ENCODE assay signal across 9 cellular contexts in the genomic region with DNA sequence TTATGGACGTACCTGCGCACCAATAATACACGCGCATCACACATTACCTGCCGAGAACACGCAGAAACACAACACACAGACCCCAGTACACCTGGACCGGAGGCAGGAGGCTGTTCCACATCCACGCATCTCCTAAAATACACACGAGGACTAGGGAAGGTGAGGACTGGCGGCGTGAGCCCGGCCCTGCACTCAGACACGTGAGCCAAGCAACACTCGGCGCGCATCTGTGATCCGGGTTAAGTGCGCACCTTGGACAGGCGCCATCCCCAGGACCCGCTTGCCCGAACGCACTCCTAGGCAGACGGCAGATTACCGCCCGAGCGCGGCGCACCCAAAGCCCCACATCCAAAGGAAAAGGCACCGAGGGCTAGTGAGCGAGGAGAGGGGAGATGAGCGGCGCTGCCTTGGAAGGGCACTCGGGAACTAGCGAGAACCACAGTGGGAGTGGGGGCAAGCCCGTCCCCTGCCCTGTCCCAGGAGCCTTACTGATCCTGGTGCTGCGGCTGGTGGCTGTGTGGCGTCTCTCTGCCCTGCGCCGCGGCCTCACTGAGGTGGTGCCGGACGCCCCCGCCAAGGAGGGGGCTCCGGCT. TPM values are rescaled to one million over a fixed set of nuclear protein-coding genes. Genes with fewer than 3 reads are reported as not detected.
A peak's percentile ranks its signal among the peaks of the same experiment; 100 is the strongest.
DNase-seq lines count a peak whose midpoint lies in the region; ATAC-seq and TF ChIP-seq lines count a peak whose summit lies in the region.
"Had no signal": no experiment of that assay in that cellular context is flagged by ENCODE, and none has a peak within 500 bp of the region (broad histone marks: within the 10 kb centered on the region; RNA-seq: fewer than 3 reads in every experiment).

No MANE protein-coding gene starts in this region.

- 7 to 10% methylated on average over 25 to 44 of the region's 44 CpGs for WGBS in endodermal cell (ENCODE audit: insufficient coverage in 1 of 2, insufficient read length in 1 of 2), 2 experiments
- WGBS in transverse colon (ENCODE audit: low coverage in 1 of 2), 2 donors: 4% methylated on average over 41 of the region's 44 CpGs; no CpG with 5 or more reads in 1 of the 2 donors

- H3K9me3 ChIP-seq in endodermal cell (ENCODE audit: control insufficient read depth, low read length) (peaks cover 7% of the 10 kb centered on the region), mucosa of rectum (ENCODE audit: control insufficient read depth in 2 of 2, low read length in 2 of 2) (no peaks in the 10 kb centered on the region), transverse colon (no peaks in the 10 kb centered on the region)

- H3K36me3 Mint-ChIP-seq in endodermal cell (ENCODE audit: low read depth): no peaks in the 10 kb centered on the region

- H3K27ac Mint-ChIP-seq in endodermal cell: peak overlapping the region; percentile 6

- DNase-seq in ACHN (peak; percentile 52), endodermal cell (peak; percentile 90), transverse colon (peak; percentile 52), pons (ENCODE audit: low spot score) (no peak)

- intact Hi-C loops in transverse colon (cut with DNase I; ENCODE audit: low total_unique reads): no loop called here

- ATAC-seq in GM18508 (IDR thresholded peaks at IDR 0.05; ENCODE audit: insufficient read depth, unreplicated experiment) (peak; percentile 15), HG03439 (IDR thresholded peaks at IDR 0.05; ENCODE audit: unreplicated experiment) (peak; percentile 30)

- peaks cover 68% of the 10 kb centered on the region for H3K27me3 Mint-ChIP-seq in endodermal cell (ENCODE audit: insufficient read depth)

- TF ChIP-seq CTCF in VCaP (conservative IDR thresholded peaks at IDR 0.05) (no peak), endodermal cell (conservative IDR thresholded peaks at IDR 0.05) (no peak), transverse colon (IDR thresholded peaks at IDR 0.05) (no peak)

- H3K27me3 ChIP-seq in endodermal cell (ENCODE audit: control insufficient read depth, insufficient read depth, low read length, poor library complexity, severe bottlenecking) (peaks cover 66% of the 10 kb centered on the region), mucosa of rectum (ENCODE audit: control insufficient read depth in 2 of 2, insufficient read depth in 2 of 2, low read length in 2 of 2) (peaks cover 0 to 2% of the 10 kb centered on the region in 2 donors), transverse colon (peaks cover 37% of the 10 kb centered on the region)

- H3K36me3 ChIP-seq in endodermal cell (ENCODE audit: control insufficient read depth, insufficient read depth, low read length) (no peaks in the 10 kb centered on the region), mucosa of rectum (ENCODE audit: control insufficient read depth in 2 of 2, insufficient read depth in 2 of 2, low read length in 2 of 2) (no peaks in the 10 kb centered on the region), transverse colon (no peaks in the 10 kb centered on the region)

- in situ Hi-C loops in ACHN (cut with HindIII; ENCODE audit: low pct_ligation_motif_present, low pct_unique_long_range_greater_than_20kb, low sequenced_read_pairs): no loop called here
- in situ Hi-C loops in transverse colon (cut with MboI; ENCODE audit: low pct_ligation_motif_present in 1 of 4, low pct_unique_long_range_greater_than_20kb in 1 of 4, low sequenced_read_pairs in 3 of 4): no loop called here

- no peaks in the 10 kb centered on the region for H3K4me1 Mint-ChIP-seq in endodermal cell

- no peak overlapping the region for H3K9ac ChIP-seq in endodermal cell (ENCODE audit: extremely low read depth, low read length, poor library complexity, severe bottlenecking)
- H3K9ac ChIP-seq in mucosa of rectum (ENCODE audit: low read depth in 1 of 2, low read length in 2 of 2): peak overlapping the region; percentile 32 to 42

- TF ChIP-seq EP300 in transverse colon (IDR thresholded peaks at IDR 0.05; ENCODE audit: low read depth): no peak

- H3K27ac ChIP-seq in VCaP (peak overlapping the region; percentile 84), endodermal cell (ENCODE audit: low read depth, low read length) (no peak overlapping the region), mucosa of rectum (ENCODE audit: low read depth in 2 of 2, low read length in 2 of 2) (no peak overlapping the region), transverse colon (peak overlapping the region in 3 of 4 donors; percentile 32 to 56 (median 45))

- H3K9me3 Mint-ChIP-seq in endodermal cell: peaks cover 12% of the 10 kb centered on the region

- H3K4me3 Mint-ChIP-seq in endodermal cell: peak overlapping the region; percentile 65

- H3K4me1 ChIP-seq in endodermal cell (ENCODE audit: control insufficient read depth, insufficient read depth, low read length) (no peaks in the 10 kb centered on the region), mucosa of rectum (ENCODE audit: control insufficient read depth in 2 of 2, insufficient read depth in 2 of 2, low read length in 2 of 2) (peaks cover 7 to 14% of the 10 kb centered on the region in 2 donors), transverse colon (peaks cover 0 to 18% (median 16%) of the 10 kb centered on the region in 4 donors)

- peak overlapping the region; percentile 78 for H3K4me3 ChIP-seq in endodermal cell (ENCODE audit: low read length)
- H3K4me3 ChIP-seq in mucosa of rectum (ENCODE audit: low read length in 2 of 2): peak overlapping the region; percentile 69 to 72
- H3K4me3 ChIP-seq in transverse colon: peak overlapping the region; percentile 43 to 76 (median 61)

- TF ChIP-seq POLR2A in transverse colon (IDR thresholded peaks at IDR 0.05): no peak

RNA-seq across cellular contexts. Expression of a gene that starts 0.4 kb away (rescaled TPM):
- total RNA-seq in endodermal cell (1 to 10 TPM; 1.5 to 2.7 TPM), transverse colon (under 1 TPM in 2 of 4 donors, not detected in 2; 0.41 to 0.95 TPM)
- polyA plus RNA-seq in endodermal cell (2013, experiment 1 of 2): 1.2 TPM
- polyA plus RNA-seq in endodermal cell (2013, experiment 2 of 2): 0.95 TPM

RNA-seq across cellular contexts. Expression of a gene that starts 19.2 kb away (rescaled TPM):
- 1 to 10 TPM; 2.9 to 3.8 TPM for total RNA-seq in endodermal cell
- polyA plus RNA-seq in endodermal cell (2013, experiment 1 of 2): 1.5 TPM
- 1.4 TPM for polyA plus RNA-seq in endodermal cell (2013, experiment 2 of 2)
- total RNA-seq in transverse colon: 10 to 100 TPM in 1 of 4 donors, 1 to 10 TPM in 3; 3.0 to 11.5 (median 3.9) TPM

RNA-seq across cellular contexts. Expression of a gene that starts 33.1 kb away (rescaled TPM):
- not detected for total RNA-seq in endodermal cell
- not detected for polyA plus RNA-seq in endodermal cell (2013, experiment 1 of 2)
- polyA plus RNA-seq in endodermal cell (2013, experiment 2 of 2): not detected
- total RNA-seq in transverse colon: not detected
- total RNA-seq: glomerular endothelial cell had no signal

RNA-seq across cellular contexts. Expression of a gene that starts 34.1 kb away (rescaled TPM):
- 10 to 100 TPM; 26.3 to 33.8 TPM for total RNA-seq in endodermal cell
- polyA plus RNA-seq in endodermal cell (2013, experiment 1 of 2): 15.0 TPM
- 15.2 TPM for polyA plus RNA-seq in endodermal cell (2013, experiment 2 of 2)
- total RNA-seq in transverse colon: 10 to 100 TPM; 17.3 to 55.1 (median 25.2) TPM

RNA-seq across cellular contexts. Expression of a gene that starts 38.3 kb away (rescaled TPM):
- 10 to 100 TPM; 64.5 to 85.3 TPM for total RNA-seq in endodermal cell
- polyA plus RNA-seq in endodermal cell (2013, experiment 1 of 2): 85.4 TPM
- polyA plus RNA-seq in endodermal cell (2013, experiment 2 of 2): 74.3 TPM
- 1 to 10 TPM in 3 of 4 donors, under 1 TPM in 1; 0.75 to 7.8 (median 3.9) TPM for total RNA-seq in transverse colon

Comparison
In these comparisons a context has a peak if more than half of its experiments do, and no peak if none do; other contexts are left out.
1. H3K27ac ChIP-seq: peak in VCaP (single experiment) and transverse colon (3 of 4); none in endodermal cell (single experiment) and mucosa of rectum (0 of 2).
2. Peak in every context shown above with its lines, with median percentiles within 50 percentile points of each other: H3K4me3 ChIP-seq.